1 cellular context compared by ENCODE assay signal in genomic region chr19:484494-484893, GRCh38.
TF ChIP-seq lines count a peak whose summit lies in the region.

No MANE protein-coding gene starts in this region.

TF ChIP-seq in WTC11, 78 proteins besides CTCF, POLR2A, EP300 and RAD21:
- TF ChIP-seq CREB1 (CRISPR knock-in tag; IDR thresholded peaks at IDR 0.05) (no peak), ZNF317 (CRISPR knock-in tag; IDR thresholded peaks at IDR 0.05; ENCODE audit: borderline replicate concordance, low read depth) (no peak), GTF2I (CRISPR knock-in tag; conservative IDR thresholded peaks at IDR 0.05) (peak; percentile 58; the same call in 1 of the 2 replicates)
